Comparison of ENCODE assay signal across 19 cellular contexts in the genomic region with DNA sequence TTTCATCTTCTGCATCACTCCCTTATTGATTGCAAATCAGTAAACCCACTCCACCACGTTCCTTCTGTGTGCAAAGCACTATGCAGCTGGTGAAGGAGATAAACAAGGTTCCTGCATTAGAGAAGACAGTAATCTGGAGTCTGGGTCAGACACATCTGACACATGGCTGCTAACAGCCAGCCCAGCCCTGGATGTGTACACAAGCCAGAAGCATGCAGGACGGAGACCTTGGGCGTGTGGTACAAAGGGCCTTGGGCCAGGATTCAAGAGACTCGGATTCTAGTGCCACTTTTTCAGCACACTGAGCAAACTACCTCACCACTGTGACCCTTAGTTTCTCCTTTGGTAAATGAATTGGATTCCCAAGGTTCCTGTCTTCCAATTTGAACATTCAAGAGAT.
DNase-seq lines count a peak whose midpoint lies in the region; ATAC-seq, FAIRE-seq and TF ChIP-seq lines count a peak whose summit lies in the region.
"Had no signal": no experiment of that assay in that cellular context is flagged by ENCODE, and none has a peak within 500 bp of the region (broad histone marks: within the 10 kb centered on the region; RNA-seq: fewer than 3 reads in every experiment).

No MANE protein-coding gene starts in this region.

- H3K4me3 ChIP-seq in liver (ENCODE audit: low read depth in 1 of 3, low read length in 3 of 3) (no peak overlapping the region), small intestine (ENCODE audit: low read depth in 1 of 2, low read length in 2 of 2) (no peak overlapping the region)
- H3K4me3 ChIP-seq: BLaER1 treated with 17β-estradiol and CSF1 and Interleukin-3, amounts not matched to agents 10 nM and 100 nM; PC-9; SJCRH30 had no signal

- H3K4me1 ChIP-seq in liver (ENCODE audit: control insufficient read depth in 4 of 4, insufficient read depth in 4 of 4, low read length in 3 of 4) = peaks cover 0 to 3% (median 0%) of the 10 kb centered on the region in 4 donors
- no peaks in the 10 kb centered on the region for H3K4me1 ChIP-seq in small intestine (ENCODE audit: control insufficient read depth in 2 of 2, insufficient read depth in 1 of 2, low read depth in 1 of 2, low read length in 1 of 2)
- H3K4me1 ChIP-seq: SJCRH30 had no signal

- H3K36me3 ChIP-seq in liver (ENCODE audit: control insufficient read depth in 4 of 4, insufficient read depth in 3 of 4, low read depth in 1 of 4, low read length in 3 of 4) = no peaks in the 10 kb centered on the region
- no peaks in the 10 kb centered on the region for H3K36me3 ChIP-seq in small intestine (ENCODE audit: control insufficient read depth in 2 of 2, insufficient read depth in 2 of 2, low read length in 2 of 2)
- H3K36me3 ChIP-seq: BLaER1 treated with 17β-estradiol and CSF1 and Interleukin-3, amounts not matched to agents 10 nM and 100 nM; SJCRH30 had no signal

- WGBS in liver = 11% methylated on average over 4 of the region's 4 CpGs
- 10 to 41% (median 22%) methylated on average over 4 of the region's 4 CpGs for WGBS in small intestine, 3 donors

- no peak for FAIRE-seq in small intestine (lab: Jason Lieb, UNC)
- FAIRE-seq: D721Med had no signal

- H3K27ac ChIP-seq in VCaP = peak overlapping the region; percentile 30; the same call in 1 of the 2 replicates
- H3K27ac ChIP-seq in liver (ENCODE audit: low read depth in 1 of 2, low read length in 2 of 2) = no peak overlapping the region
- no peak overlapping the region for H3K27ac ChIP-seq in small intestine (ENCODE audit: low read depth in 1 of 2, low read length in 1 of 2)
- H3K27ac ChIP-seq: BLaER1 treated with 17β-estradiol and CSF1 and Interleukin-3, amounts not matched to agents 10 nM and 100 nM; KMS-11; PC-9; SJCRH30 had no signal

- H3K9me3 ChIP-seq in liver (ENCODE audit: control insufficient read depth in 4 of 4, low read length in 3 of 4) (no peaks in the 10 kb centered on the region), small intestine (ENCODE audit: control insufficient read depth, low read depth) (no peaks in the 10 kb centered on the region)
- H3K9me3 ChIP-seq: BLaER1 treated with 17β-estradiol and CSF1 and Interleukin-3, amounts not matched to agents 10 nM and 100 nM; SJCRH30 had no signal

- no peak for TF ChIP-seq RAD21 in liver (IDR thresholded peaks at IDR 0.05)

- no peak for ATAC-seq in GM18498 (IDR thresholded peaks at IDR 0.05; ENCODE audit: unreplicated experiment)

- no peak for TF ChIP-seq CTCF in VCaP (conservative IDR thresholded peaks at IDR 0.05)
- no peak for TF ChIP-seq CTCF in liver (IDR thresholded peaks at IDR 0.05; ENCODE audit: low read depth, low read length, missing input control)

- DNase-seq in ecto neural progenitor cell (ENCODE audit: low spot score) (peak; percentile 44), small intestine (peak; percentile 35)
- no peak for DNase-seq in activated CD4-positive, alpha-beta T cell treated with anti-CD3 and anti-CD28 coated beads for 1 hour
- no peak for DNase-seq in activated CD8-positive, alpha-beta memory T cell treated with anti-CD3 and anti-CD28 coated beads, Interleukin-2, amount 50 U/mL, for 48 hours
- DNase-seq: CD8-positive, alpha-beta memory T cell; DMS79 treated with DMSO at 0.1 percent for 48 hours; MV-4-11; NCI-H1417; NCI-H187; NCI-H2227 treated with DMSO at 0.1 percent for 48 hours; NCI-H510A treated with DMSO at 0.1 percent for 48 hours; PC-9; SJCRH30 had no signal

- peaks cover 0 to 10% (median 1%) of the 10 kb centered on the region in 4 donors for H3K27me3 ChIP-seq in liver (ENCODE audit: control insufficient read depth in 4 of 4, insufficient read depth in 4 of 4, low read length in 3 of 4)
- no peaks in the 10 kb centered on the region for H3K27me3 ChIP-seq in small intestine (ENCODE audit: control insufficient read depth in 2 of 2, insufficient read depth in 2 of 2, low read length in 2 of 2)
- H3K27me3 ChIP-seq: BLaER1 treated with 17β-estradiol and CSF1 and Interleukin-3, amounts not matched to agents 10 nM and 100 nM; SJCRH30 had no signal

- H3K9ac ChIP-seq in liver (ENCODE audit: low read depth in 1 of 2, low read length in 2 of 2) = no peak overlapping the region
- H3K9ac ChIP-seq: BLaER1 treated with 17β-estradiol and CSF1 and Interleukin-3, amounts not matched to agents 10 nM and 100 nM; KMS-11 had no signal

TF ChIP-seq in liver, 16 proteins besides CTCF, POLR2A, EP300 and RAD21:
- TF ChIP-seq RXRA (IDR thresholded peaks at IDR 0.05) (no peak), FOXA2 (IDR thresholded peaks at IDR 0.05) (peak; percentile 33), HNF4G (IDR thresholded peaks at IDR 0.05) (peak; percentile 33), GABPA (IDR thresholded peaks at IDR 0.05 in 1 of 2, conservative IDR thresholded peaks at IDR 0.05 in 1 of 2) (no peak), JUND (IDR thresholded peaks at IDR 0.05) (no peak), EGR1 (IDR thresholded peaks at IDR 0.05; ENCODE audit: low read depth in 2 of 2) (no peak), TAF1 (conservative IDR thresholded peaks at IDR 0.05) (no peak), HNF4A (conservative IDR thresholded peaks at IDR 0.05) (peak; percentile 80 to 82)
- TF ChIP-seq, protein P1, sequence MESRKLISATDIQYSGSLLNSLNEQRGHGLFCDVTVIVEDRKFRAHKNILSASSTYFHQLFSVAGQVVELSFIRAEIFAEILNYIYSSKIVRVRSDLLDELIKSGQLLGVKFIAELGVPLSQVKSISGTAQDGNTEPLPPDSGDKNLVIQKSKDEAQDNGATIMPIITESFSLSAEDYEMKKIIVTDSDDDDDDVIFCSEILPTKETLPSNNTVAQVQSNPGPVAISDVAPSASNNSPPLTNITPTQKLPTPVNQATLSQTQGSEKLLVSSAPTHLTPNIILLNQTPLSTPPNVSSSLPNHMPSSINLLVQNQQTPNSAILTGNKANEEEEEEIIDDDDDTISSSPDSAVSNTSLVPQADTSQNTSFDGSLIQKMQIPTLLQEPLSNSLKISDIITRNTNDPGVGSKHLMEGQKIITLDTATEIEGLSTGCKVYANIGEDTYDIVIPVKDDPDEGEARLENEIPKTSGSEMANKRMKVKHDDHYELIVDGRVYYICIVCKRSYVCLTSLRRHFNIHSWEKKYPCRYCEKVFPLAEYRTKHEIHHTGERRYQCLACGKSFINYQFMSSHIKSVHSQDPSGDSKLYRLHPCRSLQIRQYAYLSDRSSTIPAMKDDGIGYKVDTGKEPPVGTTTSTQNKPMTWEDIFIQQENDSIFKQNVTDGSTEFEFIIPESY (IDR thresholded peaks at IDR 0.05) = no peak
- TF ChIP-seq, protein P2, sequence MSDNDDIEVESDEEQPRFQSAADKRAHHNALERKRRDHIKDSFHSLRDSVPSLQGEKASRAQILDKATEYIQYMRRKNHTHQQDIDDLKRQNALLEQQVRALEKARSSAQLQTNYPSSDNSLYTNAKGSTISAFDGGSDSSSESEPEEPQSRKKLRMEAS (IDR thresholded peaks at IDR 0.05) = peak; percentile 21
- TF ChIP-seq, protein P3, sequence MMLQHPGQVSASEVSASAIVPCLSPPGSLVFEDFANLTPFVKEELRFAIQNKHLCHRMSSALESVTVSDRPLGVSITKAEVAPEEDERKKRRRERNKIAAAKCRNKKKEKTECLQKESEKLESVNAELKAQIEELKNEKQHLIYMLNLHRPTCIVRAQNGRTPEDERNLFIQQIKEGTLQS (IDR thresholded peaks at IDR 0.05) = no peak
TF ChIP-seq in liver: peak in this region for 4.

Comparison
In these comparisons a context has a peak if more than half of its experiments do, and no peak if none do; other contexts are left out.
1. DNase-seq: peak in ecto neural progenitor cell (single experiment) and small intestine (single experiment); none in activated CD4-positive, alpha-beta T cell treated with anti-CD3 and anti-CD28 coated beads for 1 hour (single experiment) and activated CD8-positive, alpha-beta memory T cell treated with anti-CD3 and anti-CD28 coated beads, Interleukin-2, amount 50 U/mL, for 48 hours (single experiment).